ENCODE assay signal across 26 cellular contexts in genomic region chr1:156882543-156882942, GRCh38. TPM values are rescaled to one million over a fixed set of nuclear protein-coding genes. Genes with fewer than 3 reads are reported as not detected.
DNase-seq lines count a peak whose midpoint lies in the region; FAIRE-seq and TF ChIP-seq lines count a peak whose summit lies in the region.
"Had no signal": no experiment of that assay in that cellular context is flagged by ENCODE, and none has a peak within 500 bp of the region (broad histone marks: within the 10 kb centered on the region; RNA-seq: fewer than 3 reads in every experiment).

No MANE protein-coding gene starts in this region.

- H3K4me3 ChIP-seq in endodermal cell (ENCODE audit: low read length) (no peak overlapping the region), adrenal gland (no peak overlapping the region)

- 75 to 94% methylated on average over 1 to 3 of the region's 3 CpGs for WGBS in endodermal cell (ENCODE audit: insufficient coverage in 1 of 2, insufficient read length in 1 of 2), 2 experiments
- 61 to 77% (median 71%) methylated on average over 3 of the region's 3 CpGs for WGBS in adrenal gland, 4 donors

- H3K9me3 ChIP-seq in endodermal cell (ENCODE audit: control insufficient read depth, low read length) (no peaks in the 10 kb centered on the region), adrenal gland (replicated peaks in 1 of 3) (no peaks in the 10 kb centered on the region)

- intact Hi-C loops in adrenal gland (cut with DNase I), result no loop called here

- DNase-seq in NCI-H82 (lab: John Stamatoyannopoulos, UW) (peak; percentile 30), NCI-H82 treated with DMSO at 0.1 percent for 48 hours (lab: John Stamatoyannopoulos, UW; ENCODE audit: unreplicated experiment) (no peak), OCI-M1 (lab: John Stamatoyannopoulos, UW) (peak; percentile 74), glutamatergic neuron (no peak), urothelium cell line (ENCODE audit: low spot score) (no peak), endodermal cell (no peak), adrenal gland (no peak)
- no peak for DNase-seq in stimulated activated CD4-positive, alpha-beta T cell treated with anti-CD3 and anti-CD28 coated beads, Interleukin-15, amount 100 ng/mL, for 24 hours
- DNase-seq: Calu3, DMS79 treated with DMSO at 0.1 percent for 48 hours, H7, HFFc6, KBM-7, MV-4-11, NCI-H1105 treated with DMSO at 0.1 percent for 48 hours, NCI-H146, NCI-H1930, NCI-H2107, NCI-H524 treated with DMSO at 0.1 percent for 48 hours had no signal

- peaks cover 9% of the 10 kb centered on the region for H3K9me3 Mint-ChIP-seq in glutamatergic neuron (ENCODE audit: unreplicated experiment)
- no peaks in the 10 kb centered on the region for H3K9me3 Mint-ChIP-seq in endodermal cell
- H3K9me3 Mint-ChIP-seq: HFFc6 had no signal

- TF ChIP-seq POLR2A in adrenal gland (IDR thresholded peaks at IDR 0.05), result no peak

- no peak overlapping the region for H3K9ac ChIP-seq in endodermal cell (ENCODE audit: extremely low read depth, low read length, poor library complexity, severe bottlenecking)

- peaks cover 75% of the 10 kb centered on the region for H3K4me1 Mint-ChIP-seq in glutamatergic neuron (ENCODE audit: low read depth, unreplicated experiment)
- H3K4me1 Mint-ChIP-seq in endodermal cell, result peaks cover 10% of the 10 kb centered on the region

- H3K4me1 ChIP-seq in endodermal cell (ENCODE audit: control insufficient read depth, insufficient read depth, low read length) (peaks cover 3% of the 10 kb centered on the region), adrenal gland (replicated peaks in 1 of 2) (no peaks in the 10 kb centered on the region)

- FAIRE-seq in urothelium cell line (lab: Jason Lieb, UNC), result peak; percentile 76
- FAIRE-seq: GM19239, HTR-8/SVneo, RCC 7860 had no signal

- H3K4me3 Mint-ChIP-seq in glutamatergic neuron (ENCODE audit: unreplicated experiment) (peak overlapping the region; percentile 46), endodermal cell (no peak overlapping the region)
- H3K4me3 Mint-ChIP-seq: HFFc6 had no signal

- H3K27ac Mint-ChIP-seq in glutamatergic neuron (ENCODE audit: unreplicated experiment) (no peak overlapping the region), endodermal cell (no peak overlapping the region)
- H3K27ac Mint-ChIP-seq: HFFc6 had no signal

- H3K27ac ChIP-seq in endodermal cell (ENCODE audit: low read depth, low read length) (no peak overlapping the region), adrenal gland (no peak overlapping the region)
- H3K27ac ChIP-seq: 22Rv1 had no signal

- H3K36me3 Mint-ChIP-seq in glutamatergic neuron (ENCODE audit: unreplicated experiment), result no peaks in the 10 kb centered on the region
- H3K36me3 Mint-ChIP-seq in endodermal cell (ENCODE audit: low read depth), result no peaks in the 10 kb centered on the region

- H3K27me3 Mint-ChIP-seq in glutamatergic neuron (ENCODE audit: unreplicated experiment), result peaks cover 32% of the 10 kb centered on the region
- peaks cover 45% of the 10 kb centered on the region for H3K27me3 Mint-ChIP-seq in endodermal cell (ENCODE audit: insufficient read depth)

- peaks cover 14% of the 10 kb centered on the region for H3K27me3 ChIP-seq in endodermal cell (ENCODE audit: control insufficient read depth, insufficient read depth, low read length, poor library complexity, severe bottlenecking)
- H3K27me3 ChIP-seq in adrenal gland, result no peaks in the 10 kb centered on the region

- TF ChIP-seq CTCF in glutamatergic neuron (IDR thresholded peaks at IDR 0.05; ENCODE audit: partially characterized antibody, unreplicated experiment), result no peak
- TF ChIP-seq CTCF in endodermal cell (conservative IDR thresholded peaks at IDR 0.05), result no peak
- TF ChIP-seq CTCF in adrenal gland (IDR thresholded peaks at IDR 0.05), result no peak

- no peaks in the 10 kb centered on the region for H3K36me3 ChIP-seq in endodermal cell (ENCODE audit: control insufficient read depth, insufficient read depth, low read length)
- H3K36me3 ChIP-seq in adrenal gland (replicated peaks in 1 of 2), result no peaks in the 10 kb centered on the region

RNA-seq across cellular contexts. Expression of gene PEAR1, which starts 11.0 kb away (rescaled TPM):
- total RNA-seq in glutamatergic neuron (ENCODE audit: unreplicated experiment) (1.2 TPM), endodermal cell (under 1 TPM; 0.29 to 0.53 TPM), adrenal gland (10 to 100 TPM in 5 of 8 donors, 1 to 10 TPM in 3; 4.7 to 31.1 (median 12.8) TPM)
- polyA plus RNA-seq in endodermal cell (2013, experiment 1 of 2), result 2.1 TPM
- polyA plus RNA-seq in endodermal cell (2013, experiment 2 of 2), result 2.3 TPM
- polyA plus RNA-seq in adrenal gland, result 10 to 100 TPM in 1 of 3 donors, 1 to 10 TPM in 2; 4.2 to 15.1 (median 6.2) TPM

RNA-seq across cellular contexts. Expression of gene NTRK1, which starts 21.9 kb away (rescaled TPM):
- total RNA-seq in glutamatergic neuron (ENCODE audit: unreplicated experiment) (296 TPM), endodermal cell (under 1 TPM; 0.44 to 0.82 TPM), adrenal gland (10 to 100 TPM in 1 of 8 donors, 1 to 10 TPM in 2, under 1 TPM in 4, not detected in 1; 0.26 to 11.2 (median 0.78) TPM)
- 3.1 TPM for polyA plus RNA-seq in endodermal cell (2013, experiment 1 of 2)
- polyA plus RNA-seq in endodermal cell (2013, experiment 2 of 2), result 2.0 TPM
- 10 to 100 TPM in 2 of 3 donors, 1 to 10 TPM in 1; 1.1 to 22.6 (median 13.6) TPM for polyA plus RNA-seq in adrenal gland
- total RNA-seq: Calu3, LHCN-M2 had no signal

RNA-seq across cellular contexts. Expression of gene INSRR, which starts 23.6 kb away (rescaled TPM):
- 6.9 TPM for total RNA-seq in glutamatergic neuron (ENCODE audit: unreplicated experiment)
- under 1 TPM; 0.07 to 0.09 TPM for total RNA-seq in endodermal cell
- 0.11 TPM for polyA plus RNA-seq in endodermal cell (2013, experiment 1 of 2)
- polyA plus RNA-seq in endodermal cell (2013, experiment 2 of 2), result 0.08 TPM
- 1 to 10 TPM in 1 of 8 donors, under 1 TPM in 5, not detected in 2; 0.04 to 1.3 (median 0.25) TPM for total RNA-seq in adrenal gland
- polyA plus RNA-seq in adrenal gland, result 1 to 10 TPM in 2 of 3 donors, under 1 TPM in 1; 0.22 to 8.7 (median 1.5) TPM
- total RNA-seq: Calu3, H7, HFFc6, LHCN-M2, MCF 10A had no signal
- polyA plus RNA-seq: BJ had no signal

RNA-seq across cellular contexts. Expression of gene LRRC71, which starts 37.9 kb away (rescaled TPM):
- total RNA-seq in glutamatergic neuron (ENCODE audit: unreplicated experiment) (not detected), endodermal cell (not detected), adrenal gland (under 1 TPM in 4 of 8 donors, not detected in 4; 0.11 to 0.39 (median 0.23) TPM)
- not detected for polyA plus RNA-seq in endodermal cell (2013, experiment 1 of 2)
- not detected for polyA plus RNA-seq in endodermal cell (2013, experiment 2 of 2)
- polyA plus RNA-seq in adrenal gland, result 1 to 10 TPM in 2 of 3 donors, under 1 TPM in 1; 0.20 to 4.6 (median 1.2) TPM
- total RNA-seq: Calu3, H7, LHCN-M2, MCF 10A had no signal

Comparison
In these comparisons a context has a peak if more than half of its experiments do, and no peak if none do; other contexts are left out.
1. DNase-seq: peak in NCI-H82 (single experiment) and OCI-M1 (single experiment); none in NCI-H82 treated with DMSO at 0.1 percent for 48 hours (single experiment), glutamatergic neuron (single experiment), urothelium cell line (single experiment), endodermal cell (single experiment), adrenal gland (0 of 7) and stimulated activated CD4-positive, alpha-beta T cell treated with anti-CD3 and anti-CD28 coated beads, Interleukin-15, amount 100 ng/mL, for 24 hours (single experiment).
2. RNA of gene NTRK1, which starts 21.9 kb away (total RNA-seq): 296 TPM in glutamatergic neuron (single experiment); 0.44 to 0.82 TPM in endodermal cell and 0.26 to 11.2 TPM in adrenal gland; every median in the first group is over 10 times any median in the second.